ENCODE assay signal across 13 cellular contexts in genomic region chr4:1994935-1995334, GRCh38. TPM values are rescaled to one million over a fixed set of nuclear protein-coding genes. Genes with fewer than 3 reads are reported as not detected.
DNase-seq lines count a peak whose midpoint lies in the region; ATAC-seq, FAIRE-seq and TF ChIP-seq lines count a peak whose summit lies in the region.
"Had no signal": no experiment of that assay in that cellular context is flagged by ENCODE, and none has a peak within 500 bp of the region (broad histone marks: within the 10 kb centered on the region; RNA-seq: fewer than 3 reads in every experiment).

No MANE protein-coding gene starts in this region.

- H3K36me3 ChIP-seq in astrocyte (ENCODE audit: insufficient read depth, low read length) (no peaks in the 10 kb centered on the region), osteoblast (ENCODE audit: insufficient read depth, low read length) (peaks cover 13% of the 10 kb centered on the region)

- H3K4me1 ChIP-seq in A549 = no peaks in the 10 kb centered on the region
- H3K4me1 ChIP-seq in astrocyte (ENCODE audit: insufficient read depth, low read length) = no peaks in the 10 kb centered on the region
- no peaks in the 10 kb centered on the region for H3K4me1 ChIP-seq in osteoblast (ENCODE audit: insufficient read depth, low read length)
- H3K4me1 ChIP-seq: HAP-1 had no signal

- intact Hi-C loops in CD4-positive, alpha-beta T cell (cut with DNase I, micrococcal nuclease) = no loop called here

- WGBS in A549 (ENCODE audit: missing lambda C conversion rate) = 100% methylated on average over 1 of the region's 1 CpG

- TF ChIP-seq POLR2A in A549 (IDR thresholded peaks at IDR 0.05; ENCODE audit: low read length) = no peak

- TF ChIP-seq CTCF in A549 (IDR thresholded peaks at IDR 0.05) (no peak), astrocyte (IDR thresholded peaks at IDR 0.05; ENCODE audit: insufficient read depth, low read depth, low read length) (no peak), osteoblast (IDR thresholded peaks at IDR 0.05; ENCODE audit: extremely low read depth, low read depth, low read length) (no peak)
- TF ChIP-seq CTCF in CD4-positive, alpha-beta T cell (IDR thresholded peaks at IDR 0.05) = no peak

- peaks cover 56% of the 10 kb centered on the region for H4K20me1 ChIP-seq in astrocyte (ENCODE audit: insufficient read depth, low read length)
- H4K20me1 ChIP-seq in osteoblast (ENCODE audit: insufficient read depth, low read length) = peaks cover 27% of the 10 kb centered on the region

- no peaks in the 10 kb centered on the region for H3K27me3 ChIP-seq in CD4-positive, alpha-beta T cell (ENCODE audit: control insufficient read depth, insufficient read depth, low read length)
- H3K27me3 ChIP-seq in astrocyte (ENCODE audit: insufficient read depth, low read length) (no peaks in the 10 kb centered on the region), osteoblast (ENCODE audit: insufficient read depth, low read length) (no peaks in the 10 kb centered on the region)

- FAIRE-seq in A549 (lab: Jason Lieb, UNC) (no peak), astrocyte (lab: Jason Lieb, UNC) (no peak)

- H3K27ac ChIP-seq in A549 (no peak overlapping the region), astrocyte (ENCODE audit: low read depth, low read length) (no peak overlapping the region), osteoblast (ENCODE audit: low read depth, low read length) (no peak overlapping the region)
- no peak overlapping the region for H3K27ac ChIP-seq in CD4-positive, alpha-beta T cell (ENCODE audit: low read depth, low read length)
- H3K27ac ChIP-seq: KMS-11 had no signal

- no peak for TF ChIP-seq EP300 in A549 (IDR thresholded peaks at IDR 0.05)

- peaks cover 73% of the 10 kb centered on the region for H3K36me3 Mint-ChIP-seq in CD4-positive, alpha-beta T cell (ENCODE audit: low read depth)
- H3K36me3 Mint-ChIP-seq in astrocyte (ENCODE audit: low read depth, unreplicated experiment) = peaks cover 33% of the 10 kb centered on the region

- no peak for TF ChIP-seq RAD21 in A549 (conservative IDR thresholded peaks at IDR 0.05 in 1 of 2, IDR thresholded peaks at IDR 0.05 in 1 of 2)

- peaks cover 15% of the 10 kb centered on the region for H3K9me3 Mint-ChIP-seq in CD4-positive, alpha-beta T cell
- H3K9me3 Mint-ChIP-seq in astrocyte (ENCODE audit: unreplicated experiment) = peaks cover 9% of the 10 kb centered on the region

- ATAC-seq in A549 (no peak), HG03159 (IDR thresholded peaks at IDR 0.05; ENCODE audit: unreplicated experiment) (no peak), HG02759 (IDR thresholded peaks at IDR 0.05; ENCODE audit: unreplicated experiment) (no peak)
- ATAC-seq in CD4-positive, alpha-beta T cell (ENCODE audit: poor library complexity) = no peak

- H3K4me2 ChIP-seq in A549 (no peak overlapping the region), astrocyte (ENCODE audit: low read length) (no peak overlapping the region), osteoblast (ENCODE audit: insufficient read depth, low read length) (no peak overlapping the region)
- H3K4me2 ChIP-seq: KMS-11 had no signal

- no peak overlapping the region for H3K4me3 ChIP-seq in A549
- no peak overlapping the region for H3K4me3 ChIP-seq in astrocyte (ENCODE audit: insufficient read depth, low read depth, low read length)
- H3K4me3 ChIP-seq in osteoblast (ENCODE audit: insufficient read depth, low read length) = no peak overlapping the region
- H3K4me3 ChIP-seq: HAP-1 had no signal

- POLR2A ChIA-PET in A549 (lab: Yijun Ruan, JAX) = no interaction called here
- POLR2A ChIA-PET in CD4-positive, alpha-beta T cell (lab: Charles Lee) = interaction anchor here (1.9 kb wide), 1 partner anchor 14 kb away, joined by 9 read pairs; the partner anchor contains the start of gene NELFA

- no peak overlapping the region for H3K4me3 Mint-ChIP-seq in CD4-positive, alpha-beta T cell
- no peak overlapping the region for H3K4me3 Mint-ChIP-seq in astrocyte (ENCODE audit: unreplicated experiment)
- H3K4me3 Mint-ChIP-seq: CD14-positive monocyte, IgD-negative memory B cell had no signal

- no peaks in the 10 kb centered on the region for H3K27me3 Mint-ChIP-seq in CD4-positive, alpha-beta T cell
- H3K27me3 Mint-ChIP-seq in astrocyte (ENCODE audit: low read depth, unreplicated experiment) = no peaks in the 10 kb centered on the region
- H3K27me3 Mint-ChIP-seq: IgD-negative memory B cell had no signal

- DNase-seq in A549 (ENCODE audit: low read depth in 1 of 2, low spot score in 1 of 2) (no peak), astrocyte (ENCODE audit: low read depth) (no peak), osteoblast (ENCODE audit: insufficient read length, low spot score, missing footprints) (peak; percentile 82), NCI-H2227 treated with DMSO at 0.1 percent for 48 hours (lab: John Stamatoyannopoulos, UW) (no peak)
- DNase-seq in CD4-positive, alpha-beta T cell = no peak
- DNase-seq: DMS53, GOT3 had no signal

- no peak overlapping the region for H3K9ac ChIP-seq in astrocyte (ENCODE audit: low read length)
- H3K9ac ChIP-seq: KMS-11 had no signal

- H3K79me2 ChIP-seq in astrocyte (ENCODE audit: insufficient read depth, low read length) = peaks cover 76% of the 10 kb centered on the region
- peaks cover 73% of the 10 kb centered on the region for H3K79me2 ChIP-seq in osteoblast (ENCODE audit: insufficient read depth, low read length)

- H3K9me3 ChIP-seq in A549 (peaks cover 5% of the 10 kb centered on the region; the same call in 2 of the 3 replicates), astrocyte (ENCODE audit: insufficient read depth, low read depth, low read length) (no peaks in the 10 kb centered on the region), osteoblast (ENCODE audit: low read depth, low read length) (no peaks in the 10 kb centered on the region)
- H3K9me3 ChIP-seq in CD4-positive, alpha-beta T cell (ENCODE audit: control insufficient read depth, low read length) = peaks cover 19% of the 10 kb centered on the region

- H3K27ac Mint-ChIP-seq in CD4-positive, alpha-beta T cell = peak overlapping the region; percentile 51
- peak overlapping the region; percentile 41 for H3K27ac Mint-ChIP-seq in astrocyte (ENCODE audit: unreplicated experiment)
- H3K27ac Mint-ChIP-seq: CD14-positive monocyte had no signal

- peaks cover 30% of the 10 kb centered on the region for H3K4me1 Mint-ChIP-seq in CD4-positive, alpha-beta T cell (ENCODE audit: low read depth)
- peaks cover 6% of the 10 kb centered on the region for H3K4me1 Mint-ChIP-seq in astrocyte (ENCODE audit: low read depth, unreplicated experiment)

- no peak overlapping the region for H2AFZ ChIP-seq in astrocyte (ENCODE audit: low read depth, low read length)
- no peak overlapping the region for H2AFZ ChIP-seq in osteoblast (ENCODE audit: low read length)

- CTCF ChIA-PET in A549 (lab: Yijun Ruan, JAX) = interaction anchor here (1.0 kb wide), 1 partner anchor 42 kb away, joined by 3 read pairs; no protein-coding TSS in a partner anchor
- CTCF ChIA-PET in CD4-positive, alpha-beta T cell (lab: Charles Lee) = no interaction called here

TF ChIP-seq in A549, 52 proteins besides CTCF, POLR2A, EP300 and RAD21:
- peak; percentile 92 for TF ChIP-seq MAFK (IDR thresholded peaks at IDR 0.05; ENCODE audit: partially characterized antibody)
- no peak for TF ChIP-seq MAZ (IDR thresholded peaks at IDR 0.05; ENCODE audit: borderline replicate concordance, low read depth, low read length)
- no peak for TF ChIP-seq POLR2AphosphoS2 (conservative IDR thresholded peaks at IDR 0.05; ENCODE audit: low read length)

RNA-seq across cellular contexts. Expression of gene NELFA, which starts 13.8 kb away (rescaled TPM):
- 9.3 and 11.1 TPM in 2 replicates for polyA plus RNA-seq in A549 (2011; rRNA removed)
- 27.2 and 28.3 TPM in 2 replicates for polyA plus RNA-seq in A549 (2012; cell fraction: cytosol; rRNA removed)
- polyA plus RNA-seq in A549 (2012; cell fraction: nucleus; rRNA removed) = 46.0 and 66.5 TPM in 2 replicates
- 17.0 to 18.3 TPM (median 17.1 TPM) in 3 replicates for polyA plus RNA-seq in A549 (2017; fragmentation: RNase III; extraction: RNeasy Plus Mini Kit Qiagen cat#74134 plus additional on column Dnase treatment)
- 5.4 and 5.9 TPM in 2 replicates for polyA minus RNA-seq in A549 (2011; rRNA and poly(A)+ RNA removed)
- 10 to 100 TPM; 39.9 to 40.1 TPM for total RNA-seq in CD4-positive, alpha-beta T cell
- 22.1 and 24.5 TPM in 2 replicates for total RNA-seq in astrocyte
- total RNA-seq in osteoblast = 19.2 and 19.9 TPM in 2 replicates
